ENCODE assay signal across 11 cellular contexts in the genomic region with DNA sequence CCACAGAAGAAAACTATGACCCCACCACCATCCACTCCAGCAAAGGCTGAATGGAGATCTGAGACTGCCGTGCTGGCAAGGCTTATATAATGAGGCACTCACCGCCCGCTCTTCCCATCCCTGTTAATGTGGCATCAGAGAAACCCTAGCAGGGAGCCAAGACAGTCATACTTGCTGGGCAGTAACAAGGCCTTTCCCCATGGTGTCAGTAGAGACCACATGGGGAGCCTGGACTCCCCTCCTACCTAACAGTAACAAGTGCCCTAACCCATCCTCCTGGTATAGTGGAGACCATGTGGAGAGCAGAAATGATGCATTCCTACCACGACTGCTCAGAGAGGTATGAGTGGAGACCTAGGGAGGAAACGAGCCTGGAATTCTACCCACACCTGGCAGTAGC.
DNase-seq lines count a peak whose midpoint lies in the region; ATAC-seq, FAIRE-seq and TF ChIP-seq lines count a peak whose summit lies in the region.
"Had no signal": no experiment of that assay in that cellular context is flagged by ENCODE, and none has a peak within 500 bp of the region (broad histone marks: within the 10 kb centered on the region; RNA-seq: fewer than 3 reads in every experiment).

No MANE protein-coding gene starts in this region.

- peaks cover 0 to 3% (median 0%) of the 10 kb centered on the region in 3 experiments; a peak in 1 of 7 replicates for H3K36me3 Mint-ChIP-seq in H9 (ENCODE audit: insufficient read depth in 1 of 3, low read depth in 3 of 3)
- no peaks in the 10 kb centered on the region for H3K36me3 Mint-ChIP-seq in activated CD4-positive, alpha-beta T cell treated with anti-CD3 and anti-CD28 coated beads for 36 hours (ENCODE audit: low read depth)
- H3K36me3 Mint-ChIP-seq: CD8-positive, alpha-beta T cell had no signal

- no peaks in the 10 kb centered on the region for H3K9me3 Mint-ChIP-seq in H9
- no peaks in the 10 kb centered on the region for H3K9me3 Mint-ChIP-seq in activated CD4-positive, alpha-beta T cell treated with anti-CD3 and anti-CD28 coated beads for 36 hours (ENCODE audit: low read depth)
- H3K9me3 Mint-ChIP-seq: CD8-positive, alpha-beta T cell had no signal

- H3K79me1 ChIP-seq in H9 (ENCODE audit: insufficient read depth, low read depth, low read length, poor library complexity, severe bottlenecking), result no peaks in the 10 kb centered on the region

- no peak overlapping the region for H2BK120ac ChIP-seq in H9 (ENCODE audit: low read depth, low read length, poor library complexity, severe bottlenecking)

- H3K56ac ChIP-seq in H9 (ENCODE audit: insufficient read length, low read depth, low read length), result no peak overlapping the region

- POLR2A ChIA-PET in K562 (lab: Yijun Ruan, JAX), result no interaction called here
- POLR2A ChIA-PET in activated CD4-positive, alpha-beta T cell treated with anti-CD3 and anti-CD28 coated beads for 36 hours (lab: Charles Lee), result no interaction called here

- no peak overlapping the region for H2BK15ac ChIP-seq in H9 (ENCODE audit: low read depth, low read length)

- intact Hi-C loops in K562 (cut with micrococcal nuclease) (no loop called here), left colon (cut with DNase I, micrococcal nuclease) (no loop called here)
- intact Hi-C loops in activated CD4-positive, alpha-beta T cell treated with anti-CD3 and anti-CD28 coated beads for 36 hours (cut with DNase I, micrococcal nuclease), result no loop called here

- no peak overlapping the region for H3K9ac ChIP-seq in H9 (ENCODE audit: extremely low read depth, insufficient read length, low read length)
- no peak overlapping the region for H3K9ac ChIP-seq in K562 (ENCODE audit: insufficient read depth in 1 of 2, low read depth in 2 of 2, low read length in 2 of 2)

- H3K27ac ChIP-seq in H9 (ENCODE audit: insufficient read length, low read depth, low read length) (no peak overlapping the region), K562 (ENCODE audit: extremely low read depth, low read depth, low read length) (no peak overlapping the region), suprapubic skin (no peak overlapping the region)
- H3K27ac ChIP-seq: vagina had no signal

- no peak overlapping the region for H4K5ac ChIP-seq in H9 (ENCODE audit: insufficient read length, low read depth, low read length)

- H3K9me3 ChIP-seq in H9 (ENCODE audit: control insufficient read depth, low read depth, low read length) (no peaks in the 10 kb centered on the region), K562 (replicated peaks; ENCODE audit: control insufficient read depth, insufficient read depth, low read depth, low read length) (no peaks in the 10 kb centered on the region), suprapubic skin (no peaks in the 10 kb centered on the region)
- H3K9me3 ChIP-seq: vagina had no signal

- no peaks in the 10 kb centered on the region for H3K9me1 ChIP-seq in K562 (ENCODE audit: control insufficient read depth, insufficient read depth, low read length)

- CTCF ChIA-PET in K562 (lab: Yijun Ruan, JAX; ENCODE audit: low intra/inter-chr PET ratio), result no interaction called here
- CTCF ChIA-PET in activated CD4-positive, alpha-beta T cell treated with anti-CD3 and anti-CD28 coated beads for 36 hours (lab: Charles Lee), result no interaction called here

- no peak for FAIRE-seq in K562 (lab: Jason Lieb, UNC)

- peak; percentile 64 for ATAC-seq in K562
- ATAC-seq in left colon, result peak; percentile 29
- no peak for ATAC-seq in activated CD4-positive, alpha-beta T cell treated with anti-CD3 and anti-CD28 coated beads for 36 hours
- ATAC-seq in HG03196 (IDR thresholded peaks at IDR 0.05; ENCODE audit: unreplicated experiment), result no peak
- ATAC-seq: CD8-positive, alpha-beta T cell had no signal

- no peak overlapping the region for H2BK20ac ChIP-seq in H9 (ENCODE audit: low read depth, low read length, poor library complexity, severe bottlenecking)

- H2AK5ac ChIP-seq in H9 (ENCODE audit: insufficient read length, low read length), result no peak overlapping the region

- no peaks in the 10 kb centered on the region for H3K36me3 ChIP-seq in K562 (ENCODE audit: control insufficient read depth, insufficient read depth, low read length)
- H3K36me3 ChIP-seq in suprapubic skin, result no peaks in the 10 kb centered on the region
- H3K36me3 ChIP-seq: vagina had no signal

- in situ Hi-C loops in K562 (cut with MboI), result no loop called here

- H2BK12ac ChIP-seq in H9 (ENCODE audit: insufficient read length, low read depth, low read length), result no peak overlapping the region

- no peak overlapping the region for H4K8ac ChIP-seq in H9 (replicated peaks; ENCODE audit: insufficient read length, low read depth, low read length)

- no peak overlapping the region for H3K14ac ChIP-seq in H9 (ENCODE audit: insufficient read depth, low read length)

- H3K79me2 ChIP-seq in H9 (ENCODE audit: insufficient read depth, low read length), result no peaks in the 10 kb centered on the region
- no peaks in the 10 kb centered on the region for H3K79me2 ChIP-seq in K562 (ENCODE audit: control insufficient read depth, insufficient read depth, low read length)

- no peak overlapping the region for H2BK5ac ChIP-seq in H9 (ENCODE audit: insufficient read length, low read length)

- no peaks in the 10 kb centered on the region for H4K20me1 ChIP-seq in H9 (ENCODE audit: control insufficient read depth, insufficient read depth, insufficient read length)
- no peaks in the 10 kb centered on the region for H4K20me1 ChIP-seq in K562 (replicated peaks; ENCODE audit: control insufficient read depth, insufficient read depth, low read length)

- no peak overlapping the region for H3K23ac ChIP-seq in H9 (ENCODE audit: insufficient read length, low read depth, low read length)

- H2AFZ ChIP-seq in H9 (ENCODE audit: low read length), result no peak overlapping the region
- H2AFZ ChIP-seq in K562 (ENCODE audit: low read depth, low read length), result no peak overlapping the region

- H3K27ac Mint-ChIP-seq in H9, result 0 out of 7 replicates have a peak overlapping the region, but pooled peaks of 1 of the 3 experiments have one; percentile 28
- H3K27ac Mint-ChIP-seq in activated CD4-positive, alpha-beta T cell treated with anti-CD3 and anti-CD28 coated beads for 36 hours, result no peak overlapping the region
- H3K27ac Mint-ChIP-seq: CD8-positive, alpha-beta T cell had no signal

- H3K4me1 ChIP-seq in H9 (ENCODE audit: insufficient read depth, low read length), result peaks cover 2% of the 10 kb centered on the region; the same call in 1 of the 2 replicates
- H3K4me1 ChIP-seq in K562 (replicated peaks in 1 of 2; ENCODE audit: control insufficient read depth in 2 of 2, insufficient read depth in 2 of 2, low read length in 2 of 2), result no peaks in the 10 kb centered on the region
- no peaks in the 10 kb centered on the region for H3K4me1 ChIP-seq in suprapubic skin
- H3K4me1 ChIP-seq: vagina had no signal

- H3K4me3 Mint-ChIP-seq in H9, result no peak overlapping the region
- no peak overlapping the region for H3K4me3 Mint-ChIP-seq in activated CD4-positive, alpha-beta T cell treated with anti-CD3 and anti-CD28 coated beads for 36 hours
- H3K4me3 Mint-ChIP-seq: CD8-positive, alpha-beta T cell had no signal

- H3K27me3 Mint-ChIP-seq in H9 (ENCODE audit: low read depth), result no peaks in the 10 kb centered on the region
- H3K27me3 Mint-ChIP-seq in activated CD4-positive, alpha-beta T cell treated with anti-CD3 and anti-CD28 coated beads for 36 hours, result peaks cover 4% of the 10 kb centered on the region

- no peak for TF ChIP-seq POLR2A in K562 (conservative IDR thresholded peaks at IDR 0.05)
- no peak for TF ChIP-seq POLR2A in suprapubic skin (IDR thresholded peaks at IDR 0.05)

- H3K18ac ChIP-seq in H9 (ENCODE audit: insufficient read length, low read depth, low read length), result no peak overlapping the region

- H3K27me3 ChIP-seq in H9 (ENCODE audit: insufficient read depth, low read length) (no peaks in the 10 kb centered on the region), K562 (ENCODE audit: control insufficient read depth in 2 of 2, insufficient read depth in 2 of 2, low read length in 2 of 2) (peaks cover 3 to 40% of the 10 kb centered on the region in 2 experiments; a peak in 3 of 5 replicates), suprapubic skin (no peaks in the 10 kb centered on the region)
- H3K27me3 ChIP-seq: vagina had no signal

- BruUV-seq in K562 (replicated peaks; lab: Mats Ljungman, UMichigan), result no TSS peak

- WGBS in H9 (ENCODE audit: extremely low coverage, insufficient read length, low lambda C conversion rate), result no CpG with 5 or more reads among the region's 5 CpGs
- 1% methylated on average over 5 of the region's 5 CpGs for WGBS in K562 (ENCODE audit: insufficient coverage, low coverage, missing lambda C conversion rate)
- WGBS in suprapubic skin, result 70% methylated on average over 5 of the region's 5 CpGs

- peak; percentile 18 to 40; a peak in 2 of 4 replicates for TF ChIP-seq RAD21 in K562 (CRISPR knock-in tag; conservative IDR thresholded peaks at IDR 0.05 in 1 of 2, IDR thresholded peaks at IDR 0.05 in 1 of 2)

- H3K4me2 ChIP-seq in H9 (ENCODE audit: insufficient read depth, insufficient read length, low read length) (no peak overlapping the region), K562 (ENCODE audit: insufficient read depth, low read length) (no peak overlapping the region)

- TF ChIP-seq EP300 in K562 (IDR thresholded peaks at IDR 0.05; ENCODE audit: low read length) (no peak), suprapubic skin (IDR thresholded peaks at IDR 0.05) (no peak)

- H3T11ph ChIP-seq in H9 (ENCODE audit: low read length), result no peak overlapping the region

- no peak overlapping the region for H3K4me3 ChIP-seq in K562
- H3K4me3 ChIP-seq in suprapubic skin, result no peak overlapping the region
- H3K4me3 ChIP-seq: vagina had no signal

- peak; percentile 22 for DNase-seq in A172 (ENCODE audit: low spot score)
- DNase-seq in H9, result peak; percentile 50
- DNase-seq in K562 (ENCODE audit: extremely low read depth in 1 of 4, low spot score in 3 of 4), result peak in 1 of 4 experiments; percentile 9
- DNase-seq in left colon, result no peak
- no peak for DNase-seq in suprapubic skin (ENCODE audit: low spot score in 2 of 2)
- DNase-seq in activated CD4-positive, alpha-beta T cell treated with anti-CD3 and anti-CD28 coated beads for 36 hours, result no peak
- no peak for DNase-seq in activated T-cell treated with anti-CD3 and anti-CD28 coated beads for 4 hours
- DNase-seq: CD8-positive, alpha-beta T cell; occipital lobe had no signal

- H4K91ac ChIP-seq in H9 (ENCODE audit: insufficient read length, low read depth, low read length), result no peak overlapping the region

- H3K4ac ChIP-seq in H9 (ENCODE audit: low read depth, low read length), result no peak overlapping the region

- H3K23me2 ChIP-seq in H9 (ENCODE audit: insufficient read length, low read depth, low read length, poor library complexity, severe bottlenecking), result no peaks in the 10 kb centered on the region

- peak; percentile 60 for TF ChIP-seq CTCF in H9 (conservative IDR thresholded peaks at IDR 0.05)
- peak; percentile 29 to 54 (median 40); a peak in 4 of 6 replicates for TF ChIP-seq CTCF in K562 (IDR thresholded peaks at IDR 0.05 in 2 of 3, conservative IDR thresholded peaks at IDR 0.05 in 1 of 3; ENCODE audit: insufficient read depth in 2 of 3, low read depth in 1 of 3, low read length in 3 of 3)
- no peak for TF ChIP-seq CTCF in suprapubic skin (IDR thresholded peaks at IDR 0.05)

- H3K4me1 Mint-ChIP-seq in H9, result peaks cover 19% of the 10 kb centered on the region in 2 experiments
- no peaks in the 10 kb centered on the region for H3K4me1 Mint-ChIP-seq in activated CD4-positive, alpha-beta T cell treated with anti-CD3 and anti-CD28 coated beads for 36 hours

TF ChIP-seq in K562, 482 proteins besides CTCF, POLR2A, EP300 and RAD21 (continues in another document):
- TF ChIP-seq ZNF165 (CRISPR knock-in tag; IDR thresholded peaks at IDR 0.05; ENCODE audit: borderline replicate concordance), result no peak

Comparison
In these comparisons a context has a peak if more than half of its experiments do, and no peak if none do; other contexts are left out.
1. DNase-seq: peak in A172 (single experiment) and H9 (single experiment); none in left colon (0 of 2), suprapubic skin (0 of 2), activated CD4-positive, alpha-beta T cell treated with anti-CD3 and anti-CD28 coated beads for 36 hours (single experiment) and activated T-cell treated with anti-CD3 and anti-CD28 coated beads for 4 hours (single experiment).
2. CTCF ChIP-seq: peak in H9 (single experiment) and K562 (3 of 3); none in suprapubic skin (0 of 2).
3. ATAC-seq: peak in K562 (single experiment) and left colon (single experiment); none in activated CD4-positive, alpha-beta T cell treated with anti-CD3 and anti-CD28 coated beads for 36 hours (single experiment) and HG03196 (single experiment).